ENCODE assay signal across 12 cellular contexts in the genomic region with DNA sequence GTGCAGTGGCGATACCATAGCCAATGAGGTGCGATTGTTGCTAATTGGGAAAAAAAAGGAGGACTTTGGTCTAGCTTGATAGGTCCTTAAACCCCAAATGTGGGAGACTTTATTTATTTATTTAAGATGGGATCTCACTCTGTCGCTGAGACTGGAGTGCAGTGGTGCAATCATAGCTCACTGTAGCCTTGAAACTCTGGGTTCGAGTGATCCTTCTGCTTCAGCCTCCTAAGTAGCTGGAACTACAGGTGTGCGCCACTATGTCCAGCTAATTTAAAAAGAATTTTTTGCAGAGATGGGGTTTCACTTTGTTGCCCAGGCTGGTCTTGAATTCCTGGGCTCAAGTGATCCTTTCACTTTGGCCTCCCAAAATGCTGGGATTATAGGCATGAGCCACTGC.
A peak's percentile ranks its signal among the peaks of the same experiment; 100 is the strongest.
DNase-seq lines count a peak whose midpoint lies in the region; ATAC-seq and TF ChIP-seq lines count a peak whose summit lies in the region.
"Had no signal": no experiment of that assay in that cellular context is flagged by ENCODE, and none has a peak within 500 bp of the region (broad histone marks: within the 10 kb centered on the region; RNA-seq: fewer than 3 reads in every experiment).

No MANE protein-coding gene starts in this region.

- no peaks in the 10 kb centered on the region for H4K20me1 ChIP-seq in BLaER1 treated with 17β-estradiol and CSF1 and Interleukin-3, amounts not matched to agents 10 nM and 100 nM

- no peaks in the 10 kb centered on the region for H3K27me3 ChIP-seq in BLaER1 treated with 17β-estradiol and CSF1 and Interleukin-3, amounts not matched to agents 10 nM and 100 nM
- H3K27me3 ChIP-seq in HUES6 (ENCODE audit: control insufficient read depth, insufficient read depth, low read length) (no peaks in the 10 kb centered on the region), RWPE2 (ENCODE audit: insufficient read depth, poor library complexity, severe bottlenecking) (no peaks in the 10 kb centered on the region), iPS-20b (ENCODE audit: insufficient read depth, low read length) (no peaks in the 10 kb centered on the region), HAP-1 (ENCODE audit: low read depth) (no peaks in the 10 kb centered on the region)

- H3K36me3 ChIP-seq in BLaER1 treated with 17β-estradiol and CSF1 and Interleukin-3, amounts not matched to agents 10 nM and 100 nM, result no peaks in the 10 kb centered on the region
- no peaks in the 10 kb centered on the region for H3K36me3 ChIP-seq in HUES6 (ENCODE audit: control insufficient read depth, insufficient read depth, low read length)
- H3K36me3 ChIP-seq in RWPE2 (ENCODE audit: low read depth), result no peaks in the 10 kb centered on the region
- no peaks in the 10 kb centered on the region for H3K36me3 ChIP-seq in iPS-20b (ENCODE audit: insufficient read depth, low read depth, low read length)
- H3K36me3 ChIP-seq in HAP-1 (replicated peaks), result no peaks in the 10 kb centered on the region

- no peak overlapping the region for H3K4me3 ChIP-seq in BLaER1 treated with 17β-estradiol and CSF1 and Interleukin-3, amounts not matched to agents 10 nM and 100 nM
- H3K4me3 ChIP-seq in HUES6 (ENCODE audit: low read depth, low read length) (no peak overlapping the region), RWPE2 (ENCODE audit: severe bottlenecking) (no peak overlapping the region), iPS-20b (ENCODE audit: low read length) (peak overlapping the region; percentile 28; the same call in 1 of the 2 replicates), HAP-1 (no peak overlapping the region)

- no peak for TF ChIP-seq CTCF in RWPE2 (IDR thresholded peaks at IDR 0.05; ENCODE audit: poor library complexity, severe bottlenecking)

- ATAC-seq in RWPE2 (ENCODE audit: low read depth) (no peak), HG02973 (IDR thresholded peaks at IDR 0.05; ENCODE audit: unreplicated experiment) (no peak)

- H3K9me3 ChIP-seq in BLaER1 treated with 17β-estradiol and CSF1 and Interleukin-3, amounts not matched to agents 10 nM and 100 nM (replicated peaks in 1 of 11), result peaks cover 3 to 14% (median 11%) of the 10 kb centered on the region in 11 experiments; a peak in 12 of 22 replicates
- H3K9me3 ChIP-seq in HUES6 (ENCODE audit: control insufficient read depth, insufficient read depth, low read depth, low read length) (no peaks in the 10 kb centered on the region), RWPE2 (ENCODE audit: severe bottlenecking) (peaks cover 3% of the 10 kb centered on the region), iPS-20b (ENCODE audit: insufficient read depth, low read depth, low read length) (no peaks in the 10 kb centered on the region), HAP-1 (no peaks in the 10 kb centered on the region; the same call in 1 of the 2 replicates)

- H3K4me1 ChIP-seq in BLaER1 treated with 17β-estradiol and CSF1 and Interleukin-3, amounts not matched to agents 10 nM and 100 nM, result peaks cover 0 to 33% (median 27%) of the 10 kb centered on the region in 10 experiments; a peak in 17 of 20 replicates
- peaks cover 21% of the 10 kb centered on the region for H3K4me1 ChIP-seq in HUES6 (ENCODE audit: control insufficient read depth, insufficient read depth, low read length)
- peaks cover 22% of the 10 kb centered on the region for H3K4me1 ChIP-seq in RWPE2 (ENCODE audit: insufficient read depth, poor library complexity, severe bottlenecking)
- H3K4me1 ChIP-seq in iPS-20b (ENCODE audit: insufficient read depth, low read length), result peaks cover 13% of the 10 kb centered on the region; the same call in 1 of the 2 replicates
- H3K4me1 ChIP-seq in HAP-1, result peaks cover 41% of the 10 kb centered on the region

- no peak overlapping the region for H3K27ac ChIP-seq in BLaER1 treated with 17β-estradiol and CSF1 and Interleukin-3, amounts not matched to agents 10 nM and 100 nM
- H3K27ac ChIP-seq in HUES6 (ENCODE audit: low read depth, low read length), result peak overlapping the region; percentile 54; the same call in 1 of the 2 replicates
- H3K27ac ChIP-seq in RWPE2 (ENCODE audit: poor library complexity, severe bottlenecking), result peak overlapping the region; percentile 45
- H3K27ac ChIP-seq in iPS-20b (ENCODE audit: low read length), result peak overlapping the region; percentile 35
- no peak overlapping the region for H3K27ac ChIP-seq in substantia nigra (ENCODE audit: low read depth, low read length, poor library complexity, severe bottlenecking)
- H3K27ac ChIP-seq: C4-2B, HL-60 had no signal

- peak overlapping the region in 10 of 11 experiments; percentile 1 to 87 (median 75); a peak in 17 of 22 replicates for H3K4me2 ChIP-seq in BLaER1 treated with 17β-estradiol and CSF1 and Interleukin-3, amounts not matched to agents 10 nM and 100 nM

- DNase-seq in RWPE2 (ENCODE audit: low spot score), result no peak
- DNase-seq in HAP-1 (ENCODE audit: low spot score in 2 of 2), result no peak
- no peak for DNase-seq in substantia nigra (lab: John Stamatoyannopoulos, UW)
- no peak for DNase-seq in GDM1 (lab: John Stamatoyannopoulos, UW)
- DNase-seq: ACHN; CD4-positive, alpha-beta memory T cell had no signal

- peak overlapping the region in 1 of 11 experiments; percentile 25; a peak in 1 of 22 replicates for H3K9ac ChIP-seq in BLaER1 treated with 17β-estradiol and CSF1 and Interleukin-3, amounts not matched to agents 10 nM and 100 nM
- H3K9ac ChIP-seq in HUES6 (ENCODE audit: low read length) (no peak overlapping the region), iPS-20b (ENCODE audit: low read depth, low read length) (peak overlapping the region; percentile 38)

- in situ Hi-C loops in HAP-1 (cut with MboI; ENCODE audit: low sequenced_read_pairs), result no loop called here

Comparison
In these comparisons a context has a peak if more than half of its experiments do, and no peak if none do; other contexts are left out.
1. H3K27ac ChIP-seq: peak in HUES6 (single experiment), RWPE2 (single experiment) and iPS-20b (single experiment); none in BLaER1 treated with 17β-estradiol and CSF1 and Interleukin-3, amounts not matched to agents 10 nM and 100 nM (0 of 11) and substantia nigra (single experiment).